ENCODE assay signal across 23 cellular contexts in the genomic region with DNA sequence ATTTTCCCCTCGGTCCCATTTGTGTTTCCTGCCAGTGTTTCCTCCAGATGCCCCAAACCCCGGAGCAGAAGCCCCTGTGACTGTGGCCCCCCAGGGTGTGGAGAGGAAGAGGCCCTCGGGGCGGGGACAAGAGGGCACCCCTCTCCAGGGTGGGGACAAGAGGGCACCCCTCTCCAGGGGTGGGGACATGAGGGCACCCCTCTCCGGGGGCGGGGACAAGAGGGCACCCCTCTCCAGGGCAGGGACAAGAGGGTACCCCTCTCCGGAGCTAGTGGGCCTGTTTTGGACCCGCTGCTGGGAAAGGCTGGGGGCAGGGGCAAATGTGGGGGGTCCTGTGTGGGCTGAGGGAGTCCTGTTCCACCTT. TPM values are rescaled to one million over a fixed set of nuclear protein-coding genes. Genes with fewer than 3 reads are reported as not detected.
"Had no signal": no experiment of that assay in that cellular context is flagged by ENCODE, and none has a peak within 500 bp of the region (broad histone marks: within the 10 kb centered on the region; RNA-seq: fewer than 3 reads in every experiment).

No MANE protein-coding gene starts in this region.

- H3K9me3 ChIP-seq: adrenal gland, esophagus squamous epithelium, prostate gland, right atrium auricular region, thoracic aorta, upper lobe of right lung had no signal

- H3K4me1 ChIP-seq: adrenal gland, esophagus squamous epithelium, prostate gland, right atrium auricular region, upper lobe of right lung had no signal

- ATAC-seq: activated naive CD4-positive, alpha-beta T cell treated with anti-CD3 and anti-CD28 coated beads, Interleukin-2, amount 50 U/mL, for 72 hours; effector memory CD8-positive, alpha-beta T cell; left colon; natural killer cell; T-helper 17 cell; upper lobe of right lung had no signal

- H3K9me3 Mint-ChIP-seq: effector memory CD8-positive, alpha-beta T cell; natural killer cell had no signal

- H3K27ac ChIP-seq: cardiac muscle cell, esophagus squamous epithelium, prostate gland, right atrium auricular region, skin epidermis, thoracic aorta, upper lobe of right lung, VCaP had no signal

- H3K27me3 ChIP-seq: adrenal gland, right atrium auricular region had no signal

- DNase-seq: activated CD4-positive, alpha-beta T cell treated with anti-CD3 and anti-CD28 coated beads for 1 hour; activated CD4-positive, alpha-beta T cell treated with anti-CD3 and anti-CD28 coated beads, Interleukin-2, amount 50 U/mL, for 4 hours; activated gamma-delta T cell treated with Interleukin-2 at 50 U/mL for 16 hours; adrenal gland; effector memory CD8-positive, alpha-beta T cell; esophagus squamous epithelium; left colon; natural killer cell; occipital lobe; stimulated activated CD4-positive, alpha-beta T cell treated with anti-CD3 and anti-CD28 coated beads, Interleukin-15, amount 100 ng/mL, for 24 hours; stimulated activated CD4-positive, alpha-beta T cell treated with anti-CD3 and anti-CD28 coated beads, Interleukin-2, amount 100 ng/mL, for 48 hours; T-helper 17 cell; upper lobe of right lung had no signal

- H3K4me3 Mint-ChIP-seq: effector memory CD8-positive, alpha-beta T cell; natural killer cell; T-helper 17 cell had no signal

- H3K36me3 Mint-ChIP-seq: activated naive CD4-positive, alpha-beta T cell treated with anti-CD3 and anti-CD28 coated beads, Interleukin-2, amount 50 U/mL, for 72 hours; natural killer cell had no signal

- H3K27ac Mint-ChIP-seq: activated naive CD4-positive, alpha-beta T cell treated with anti-CD3 and anti-CD28 coated beads, Interleukin-2, amount 50 U/mL, for 72 hours; effector memory CD8-positive, alpha-beta T cell; natural killer cell; T-helper 17 cell had no signal

- H3K4me3 ChIP-seq: adrenal gland, cardiac muscle cell, esophagus squamous epithelium, lung, prostate gland, right atrium auricular region, skin epidermis, thoracic aorta, upper lobe of right lung had no signal

- H3K36me3 ChIP-seq: adrenal gland, cardiac muscle cell, esophagus squamous epithelium, prostate gland, right atrium auricular region, thoracic aorta, upper lobe of right lung had no signal

RNA-seq across cellular contexts. Expression of a gene that starts 13.2 kb away (rescaled TPM):
- total RNA-seq: activated CD8-positive, alpha-beta memory T cell treated with anti-CD3 and anti-CD28 coated beads for 36 hours; dermis microvascular lymphatic vessel endothelial cell; esophagus squamous epithelium; natural killer cell; T-helper 17 cell; thoracic aorta had no signal
